8 cellular contexts compared by ENCODE assay signal in the genomic region with DNA sequence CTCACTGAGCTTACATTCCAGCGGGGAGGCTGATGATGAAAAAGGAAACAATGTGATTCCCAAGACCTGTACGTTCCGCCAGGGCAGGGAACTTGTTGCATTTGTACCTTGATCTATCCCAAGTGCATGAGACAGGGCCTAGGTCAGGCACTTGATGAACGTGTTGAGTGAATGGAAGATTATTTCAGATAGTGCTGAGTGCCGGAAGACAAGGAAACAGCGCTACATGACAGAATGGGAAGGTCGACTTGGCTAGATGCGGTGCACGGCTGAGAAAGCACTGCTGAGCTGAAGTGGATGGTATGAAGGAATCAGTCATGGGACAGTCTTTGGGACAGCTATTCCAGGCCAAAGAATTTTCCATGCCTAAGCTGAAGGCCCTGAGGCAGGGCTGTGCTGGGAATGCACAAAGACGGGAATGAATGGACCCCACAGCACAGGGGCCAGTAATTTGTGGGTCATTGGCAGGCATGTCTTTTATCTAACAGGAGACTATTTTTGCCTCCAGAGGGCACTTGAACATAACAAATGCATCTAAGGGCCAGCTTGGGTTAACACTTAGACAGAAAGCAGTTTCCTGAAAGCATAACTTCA. TPM values are rescaled to one million over a fixed set of nuclear protein-coding genes. Genes with fewer than 3 reads are reported as not detected.
DNase-seq lines count a peak whose midpoint lies in the region; ATAC-seq and TF ChIP-seq lines count a peak whose summit lies in the region.
"Not testable (repeated sequence)": the region's sequence is repeated elsewhere in the genome, so short reads cannot be mapped to it uniquely, and the experiment has no call there.

No MANE protein-coding gene starts in this region.

- POLR2A ChIA-PET in HCT116 (lab: Charles Lee) = not testable (repeated sequence)

- H3K36me3 ChIP-seq in HCT116 (ENCODE audit: control insufficient read depth in 1 of 2, insufficient read depth in 2 of 2, low read length in 2 of 2); brain microvascular endothelial cell (replicated peaks); parathyroid adenoma (ENCODE audit: control insufficient read depth, insufficient read depth, low read length): not testable (repeated sequence)

- ATAC-seq in GM18499 (IDR thresholded peaks at IDR 0.05; ENCODE audit: insufficient read depth, unreplicated experiment) (peak; percentile 78), HCT116 (peak; percentile 87), right cardiac atrium (peak; percentile 91 to 92)

- CTCF ChIA-PET in HCT116 (lab: Charles Lee) = interaction anchor here (1.3 to 3.0 kb wide), 4 partner anchors 56 to 543 kb away, joined by 3 to 19 read pairs (median 6); no protein-coding TSS in a partner anchor

- TF ChIP-seq POLR2A in HCT116 (IDR thresholded peaks at IDR 0.05; ENCODE audit: borderline replicate concordance, extremely low read depth, insufficient read depth, insufficient read length) = not testable (repeated sequence)

- TF ChIP-seq CTCF in HCT116 (IDR thresholded peaks at IDR 0.05 in 2 of 3, conservative IDR thresholded peaks at IDR 0.05 in 1 of 3; ENCODE audit: borderline replicate concordance in 1 of 3, insufficient read depth in 1 of 3, low read depth in 2 of 3, low read length in 2 of 3) = peak; percentile 27 to 33 (median 29); a peak in 4 of 6 replicates
- peak; percentile 40 for TF ChIP-seq CTCF in brain microvascular endothelial cell (IDR thresholded peaks at IDR 0.05; ENCODE audit: low read depth, low read length, missing control alignments)
- peak; percentile 16 for TF ChIP-seq CTCF in parathyroid adenoma (IDR thresholded peaks at IDR 0.05)

- DNase-seq in AML-193 (lab: John Stamatoyannopoulos, UW) = peak; percentile 65 to 71
- DNase-seq in HCT116 (ENCODE audit: low read depth, low spot score) = not testable (repeated sequence)
- DNase-seq in LHCN-M2 (ENCODE audit: low read depth) = peak; percentile 42
- peak; percentile 40 for DNase-seq in RPMI8226
- peak; percentile 25 for DNase-seq in brain microvascular endothelial cell
- peak in 1 of 3 donors; percentile 55 for DNase-seq in right cardiac atrium

- RAD21 ChIA-PET in HCT116 (lab: Charles Lee; ENCODE audit: low non-redundant PET in 1 of 2, low total read pairs in 2 of 2, uncharacterized antibody in 2 of 2, unreplicated experiment in 2 of 2) = not testable (repeated sequence)

- not testable (repeated sequence) for H3K4me1 ChIP-seq in HCT116 (ENCODE audit: control insufficient read depth in 1 of 2, insufficient read depth in 2 of 2, low read length in 2 of 2); right cardiac atrium (ENCODE audit: control insufficient read depth, insufficient read depth, low read length); parathyroid adenoma

- H3K4me3 ChIP-seq in HCT116 (replicated peaks in 1 of 2; ENCODE audit: low read depth in 1 of 2, low read length in 2 of 2); brain microvascular endothelial cell (ENCODE audit: low read depth, low read length); right cardiac atrium (ENCODE audit: low read length); parathyroid adenoma (ENCODE audit: low read depth, low read length): not testable (repeated sequence)

- 39% methylated on average over 10 of the region's 10 CpGs for WGBS in right cardiac atrium

- not testable (repeated sequence) for H3K9ac ChIP-seq in HCT116 (ENCODE audit: low read length); parathyroid adenoma

- H4K20me1 ChIP-seq in HCT116 (ENCODE audit: insufficient read depth) = not testable (repeated sequence)

- H3K27ac ChIP-seq in HCT116 (ENCODE audit: low read depth, low read length); brain microvascular endothelial cell; parathyroid adenoma: not testable (repeated sequence)
- peak overlapping the region; percentile 50 for H3K27ac ChIP-seq in right cardiac atrium (ENCODE audit: low read length)

- not testable (repeated sequence) for H3K27me3 ChIP-seq in HCT116 (ENCODE audit: insufficient read depth, low read length); brain microvascular endothelial cell (replicated peaks); right cardiac atrium (ENCODE audit: control insufficient read depth, insufficient read depth); parathyroid adenoma (ENCODE audit: control insufficient read depth, insufficient read depth, low read length)

- H2AFZ ChIP-seq in HCT116 (ENCODE audit: low read depth, low read length, poor library complexity, severe bottlenecking); parathyroid adenoma: not testable (repeated sequence)

- not testable (repeated sequence) for H3K4me2 ChIP-seq in HCT116 (ENCODE audit: low read length); parathyroid adenoma (ENCODE audit: low read length)

- H3K79me2 ChIP-seq in HCT116 (ENCODE audit: insufficient read depth, low read length); parathyroid adenoma: not testable (repeated sequence)

- intact Hi-C loops in HCT116 (cut with micrococcal nuclease) = loop anchor here (1.0 kb wide), 2 partner anchors 200 to 359 kb away; no protein-coding TSS in a partner anchor
- intact Hi-C loops in right cardiac atrium (cut with DNase I) = not testable (repeated sequence)

- peak; percentile 61 for TF ChIP-seq RAD21 in HCT116 (IDR thresholded peaks at IDR 0.05; ENCODE audit: low read depth)

- not testable (repeated sequence) for H3K9me3 ChIP-seq in HCT116 (ENCODE audit: control insufficient read depth in 1 of 2, insufficient read depth in 1 of 2, low read depth in 1 of 2, low read length in 2 of 2); right cardiac atrium (ENCODE audit: control insufficient read depth, low read length); parathyroid adenoma (ENCODE audit: control insufficient read depth, low read length)

- not testable (repeated sequence) for BruUV-seq in HCT116 (replicated peaks; lab: Mats Ljungman, UMichigan)

- in situ Hi-C loops in brain microvascular endothelial cell (cut with HindIII; ENCODE audit: low pct_ligation_motif_present, low sequenced_read_pairs) = not testable (repeated sequence)

- H3K9me2 ChIP-seq in HCT116 (ENCODE audit: insufficient read depth) = not testable (repeated sequence)

RNA-seq across cellular contexts. Expression of a gene that starts 33.1 kb away (rescaled TPM):
- total RNA-seq in HCT116 (2021; ENCODE audit: unreplicated experiment) (6.2 TPM), LHCN-M2 (2014; rRNA removed) (3.1 and 3.3 TPM in 2 replicates), right cardiac atrium (1 to 10 TPM; 3.4 to 5.1 (median 4.7) TPM)
- polyA plus RNA-seq in HCT116 (2012) = 6.9 and 10.4 TPM in 2 replicates
- polyA plus RNA-seq in LHCN-M2 (2012) = 8.4 TPM
- 6.3 TPM for polyA plus RNA-seq in right cardiac atrium

RNA-seq across cellular contexts. Expression of a gene that starts 43.5 kb away (rescaled TPM):
- total RNA-seq in HCT116 (2021; ENCODE audit: unreplicated experiment) (75.6 TPM), LHCN-M2 (2014; rRNA removed) (46.4 and 49.4 TPM in 2 replicates), right cardiac atrium (10 to 100 TPM; 46.1 to 71.5 (median 56.8) TPM)
- polyA plus RNA-seq in HCT116 (2012) = 31.8 and 41.0 TPM in 2 replicates
- polyA plus RNA-seq in LHCN-M2 (2012) = 44.5 TPM
- polyA plus RNA-seq in right cardiac atrium = 54.5 TPM
